8 cellular contexts compared by ENCODE assay signal in the genomic region with DNA sequence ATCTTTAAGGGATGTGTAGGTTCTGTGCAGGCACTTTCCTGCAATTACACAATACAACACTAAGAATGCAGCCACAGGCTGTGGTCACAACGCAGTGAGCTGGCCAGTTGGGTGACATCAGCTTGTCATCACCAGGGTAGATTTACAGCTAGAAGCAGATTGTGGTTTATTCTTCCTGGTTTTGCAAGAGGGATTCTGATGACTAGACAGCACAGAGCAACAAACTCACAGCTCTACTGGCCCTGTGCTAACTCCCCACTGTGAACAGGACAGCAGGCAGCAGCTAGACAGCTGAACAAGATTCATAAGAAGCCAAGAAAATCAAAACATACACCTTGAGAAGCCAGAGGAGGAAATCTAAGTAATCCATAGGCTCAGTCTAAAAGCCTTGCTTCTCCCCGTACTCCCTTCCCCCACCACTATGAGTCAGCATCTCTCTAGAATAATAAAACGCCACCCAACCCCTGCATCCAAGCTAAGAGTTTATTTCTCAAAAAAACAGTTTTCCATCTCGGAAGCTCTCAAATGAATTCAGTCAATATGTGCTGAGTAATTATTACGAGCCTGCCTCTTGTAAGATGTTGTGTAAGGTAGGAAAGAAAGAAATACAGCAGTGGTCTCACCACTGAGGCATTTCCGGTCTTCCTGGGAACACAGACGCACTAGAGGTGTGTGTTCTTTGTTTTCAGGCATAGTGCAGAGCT.
A peak's percentile ranks its signal among the peaks of the same experiment; 100 is the strongest.
DNase-seq lines count a peak whose midpoint lies in the region; ATAC-seq, FAIRE-seq and TF ChIP-seq lines count a peak whose summit lies in the region.

No MANE protein-coding gene starts in this region.

- H3K27me3 ChIP-seq in AG04450 (ENCODE audit: control insufficient read depth, insufficient read depth, low read length): no peaks in the 10 kb centered on the region
- H3K27me3 ChIP-seq in SJSA1 (replicated peaks): no peaks in the 10 kb centered on the region

- no peak overlapping the region; the same call in 1 of the 2 replicates for H3K4me3 ChIP-seq in AG04450 (ENCODE audit: low read depth, low read length)
- peak overlapping the region; percentile 8 for H3K4me3 ChIP-seq in SJSA1
- no peak overlapping the region for H3K4me3 ChIP-seq in lower leg skin (ENCODE audit: low read depth, poor library complexity, severe bottlenecking)

- no peak for TF ChIP-seq POLR2A in lower leg skin (IDR thresholded peaks at IDR 0.05)

- no peaks in the 10 kb centered on the region for H3K36me3 ChIP-seq in SJSA1

- H3K9me3 ChIP-seq in AG04450 (ENCODE audit: control insufficient read depth, insufficient read depth, low read length) (peaks cover 3% of the 10 kb centered on the region; the same call in 1 of the 2 replicates), SJSA1 (replicated peaks) (no peaks in the 10 kb centered on the region)

- TF ChIP-seq CTCF in AG04450 (IDR thresholded peaks at IDR 0.05; ENCODE audit: low read depth, low read length) (no peak), lower leg skin (IDR thresholded peaks at IDR 0.05) (no peak)

- FAIRE-seq in frontal cortex (lab: Jason Lieb, UNC): no peak

- CTCF ChIA-PET in AG04450 (lab: Charles Lee): interaction anchor here (0.5 kb wide), 1 partner anchor 189 kb away, joined by 3 read pairs; no protein-coding TSS in a partner anchor

- 10 to 18% methylated on average over 7 of the region's 7 CpGs for WGBS in lower leg skin, 2 donors

- H3K4me1 ChIP-seq in SJSA1 (replicated peaks): peaks cover 33% of the 10 kb centered on the region

- peak; percentile 98 for DNase-seq in AG04450 (ENCODE audit: low read depth, low spot score)
- DNase-seq in SJSA1 (ENCODE audit: low read depth in 1 of 2, low spot score in 2 of 2): peak; percentile 92 to 98
- DNase-seq in dermis blood vessel endothelial cell: peak; percentile 80
- peak; percentile 90 to 93 for DNase-seq in lower leg skin (ENCODE audit: low spot score in 2 of 2)
- DNase-seq in superior temporal gyrus (ENCODE audit: extremely low spot score): peak; percentile 63
- no peak for DNase-seq in frontal cortex (ENCODE audit: low spot score in 2 of 2)

- ATAC-seq in GM18508 (IDR thresholded peaks at IDR 0.05; ENCODE audit: insufficient read depth, unreplicated experiment) (peak; percentile 82), HG03354 (IDR thresholded peaks at IDR 0.05; ENCODE audit: poor library complexity, severe bottlenecking, unreplicated experiment) (peak; percentile 91)

- intact Hi-C loops in lower leg skin (cut with DNase I; ENCODE audit: low total_unique reads): no loop called here

- POLR2A ChIA-PET in AG04450 (lab: Yijun Ruan, JAX): interaction anchor here (0.7 to 2.2 kb wide), 14 partner anchors 12 to 308 kb away, joined by 3 to 22 read pairs (median 4); a partner anchor contains a TSS

- peak overlapping the region; percentile 99 for H3K27ac ChIP-seq in AG04450 (ENCODE audit: low read depth, low read length)
- H3K27ac ChIP-seq in SJSA1: peak overlapping the region; percentile 100

Comparison
In these comparisons a context has a peak if more than half of its experiments do, and no peak if none do; other contexts are left out.
1. DNase-seq: peak in AG04450 (single experiment), SJSA1 (2 of 2), dermis blood vessel endothelial cell (single experiment), lower leg skin (2 of 2) and superior temporal gyrus (single experiment); none in frontal cortex (0 of 2).